In the genomic region with DNA sequence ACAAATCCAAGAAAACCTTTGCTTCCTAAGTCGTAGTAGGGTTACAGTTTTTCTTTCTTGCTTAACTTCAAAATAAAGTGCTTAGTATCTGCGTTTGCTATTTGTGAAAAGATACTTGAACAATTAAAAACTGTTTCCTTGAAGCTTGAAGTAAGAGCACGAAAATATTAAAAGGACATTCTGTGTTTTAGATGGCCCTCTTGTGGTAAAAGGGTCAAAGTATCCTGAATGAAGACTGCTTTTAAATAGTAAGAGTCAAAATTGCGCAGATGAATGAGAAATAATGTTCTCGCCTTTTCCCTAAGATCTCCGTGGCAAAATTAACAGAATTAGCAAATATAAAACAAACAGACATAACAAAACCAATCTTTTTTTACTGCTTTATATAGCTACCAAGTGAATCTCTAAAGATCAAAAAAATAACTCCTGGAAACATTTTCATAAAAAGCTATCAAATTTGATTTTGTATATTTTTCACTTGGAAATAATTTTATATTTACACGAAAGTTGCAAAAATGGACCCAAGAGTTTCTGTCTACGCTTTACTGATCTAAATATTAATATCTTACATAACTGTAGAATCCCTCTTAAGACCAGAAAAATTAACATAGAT, we compare ENCODE assay signal across 8 cellular contexts.
DNase-seq lines count a peak whose midpoint lies in the region; ATAC-seq and TF ChIP-seq lines count a peak whose summit lies in the region.

No MANE protein-coding gene starts in this region.

- H3K4me1 Mint-ChIP-seq in activated CD4-positive, alpha-beta memory T cell treated with anti-CD3 and anti-CD28 coated beads for 36 hours (ENCODE audit: low read depth) = peaks cover 66% of the 10 kb centered on the region
- peaks cover 53% of the 10 kb centered on the region for H3K4me1 Mint-ChIP-seq in activated CD4-positive, alpha-beta memory T cell treated with anti-CD3 and anti-CD28 coated beads, Interleukin-2, amount 10 ng/mL, durations not matched to agents 7 days and 5 days
- H3K4me1 Mint-ChIP-seq in T-helper 17 cell (peaks cover 50% of the 10 kb centered on the region), osteocyte (ENCODE audit: unreplicated experiment) (peaks cover 30% of the 10 kb centered on the region)

- peaks cover 22% of the 10 kb centered on the region for H3K36me3 Mint-ChIP-seq in activated CD4-positive, alpha-beta memory T cell treated with anti-CD3 and anti-CD28 coated beads for 36 hours
- peaks cover 38% of the 10 kb centered on the region for H3K36me3 Mint-ChIP-seq in activated CD4-positive, alpha-beta memory T cell treated with anti-CD3 and anti-CD28 coated beads, Interleukin-2, amount 10 ng/mL, durations not matched to agents 7 days and 5 days (ENCODE audit: low read depth)
- peaks cover 6% of the 10 kb centered on the region for H3K36me3 Mint-ChIP-seq in T-helper 17 cell (ENCODE audit: low read depth)
- H3K36me3 Mint-ChIP-seq in osteocyte (ENCODE audit: unreplicated experiment) = peaks cover 7% of the 10 kb centered on the region

- CTCF ChIA-PET in activated CD4-positive, alpha-beta memory T cell treated with anti-CD3 and anti-CD28 coated beads for 36 hours (lab: Charles Lee) = interaction anchor here (0.6 to 5.2 kb wide), 37 partner anchors 8 to 373 kb away, joined by 3 to 32 read pairs (median 3); partner anchors contain the start of gene MBNL1
- CTCF ChIA-PET in activated CD4-positive, alpha-beta memory T cell treated with anti-CD3 and anti-CD28 coated beads, Interleukin-2, amount 10 ng/mL, durations not matched to agents 7 days and 5 days (lab: Charles Lee) = interaction anchor here (0.6 to 3.8 kb wide), 4 partner anchors 11 to 1978 kb away, joined by 3 to 20 read pairs (median 6); no protein-coding TSS in a partner anchor

- intact Hi-C loops in activated CD4-positive, alpha-beta memory T cell treated with anti-CD3 and anti-CD28 coated beads for 36 hours (cut with micrococcal nuclease) = loop anchor here (1.0 to 2.0 kb wide), 3 partner anchors 175 to 372 kb away; partner anchors contain the start of gene MBNL1

- no peaks in the 10 kb centered on the region for H3K27me3 Mint-ChIP-seq in activated CD4-positive, alpha-beta memory T cell treated with anti-CD3 and anti-CD28 coated beads for 36 hours
- H3K27me3 Mint-ChIP-seq in activated CD4-positive, alpha-beta memory T cell treated with anti-CD3 and anti-CD28 coated beads, Interleukin-2, amount 10 ng/mL, durations not matched to agents 7 days and 5 days = no peaks in the 10 kb centered on the region
- H3K27me3 Mint-ChIP-seq in T-helper 17 cell = no peaks in the 10 kb centered on the region
- no peaks in the 10 kb centered on the region for H3K27me3 Mint-ChIP-seq in osteocyte (ENCODE audit: unreplicated experiment)

- POLR2A ChIA-PET in activated CD4-positive, alpha-beta memory T cell treated with anti-CD3 and anti-CD28 coated beads for 36 hours (lab: Charles Lee) = no interaction called here
- POLR2A ChIA-PET in activated CD4-positive, alpha-beta memory T cell treated with anti-CD3 and anti-CD28 coated beads, Interleukin-2, amount 10 ng/mL, durations not matched to agents 7 days and 5 days (lab: Charles Lee) = interaction anchor here (1.1 to 1.6 kb wide), 4 partner anchors 142 to 260 kb away, joined by 3 to 5 read pairs (median 3); partner anchors contain the start of gene MBNL1

- peak overlapping the region; percentile 25 for H3K27ac Mint-ChIP-seq in activated CD4-positive, alpha-beta memory T cell treated with anti-CD3 and anti-CD28 coated beads for 36 hours
- no peak overlapping the region for H3K27ac Mint-ChIP-seq in activated CD4-positive, alpha-beta memory T cell treated with anti-CD3 and anti-CD28 coated beads, Interleukin-2, amount 10 ng/mL, durations not matched to agents 7 days and 5 days
- H3K27ac Mint-ChIP-seq in T-helper 17 cell (peak overlapping the region; percentile 97), osteocyte (ENCODE audit: unreplicated experiment) (peak overlapping the region; percentile 29)

- H3K9me3 ChIP-seq in T-helper 17 cell (ENCODE audit: control insufficient read depth, low read length, poor library complexity, severe bottlenecking) = no peaks in the 10 kb centered on the region

- DNase-seq in activated CD4-positive, alpha-beta memory T cell treated with anti-CD3 and anti-CD28 coated beads for 36 hours = no peak
- no peak for DNase-seq in activated CD4-positive, alpha-beta memory T cell treated with anti-CD3 and anti-CD28 coated beads, Interleukin-2, amount 10 ng/mL, durations not matched to agents 7 days and 5 days
- DNase-seq in Kasumi-1 (lab: John Stamatoyannopoulos, UW) (peak; percentile 75 to 83), T-helper 17 cell (no peak), fibroblast of the aortic adventitia (ENCODE audit: low read depth) (peak; percentile 83), osteocyte (ENCODE audit: extremely low spot score, unreplicated experiment) (no peak)
- no peak for DNase-seq in activated CD4-positive, alpha-beta T cell treated with anti-CD3 and anti-CD28 coated beads for 1 hour

- ATAC-seq in T-helper 17 cell (peak; percentile 39), HG02610 (IDR thresholded peaks at IDR 0.05; ENCODE audit: unreplicated experiment) (no peak)

- H3K4me3 ChIP-seq in fibroblast of the aortic adventitia (ENCODE audit: low read depth, low read length) = no peak overlapping the region

- TF ChIP-seq CTCF in fibroblast of the aortic adventitia (IDR thresholded peaks at IDR 0.05; ENCODE audit: insufficient read depth, low read length) (peak; percentile 54), osteocyte (IDR thresholded peaks at IDR 0.05) (peak; percentile 76)

- no peaks in the 10 kb centered on the region for H3K9me3 Mint-ChIP-seq in activated CD4-positive, alpha-beta memory T cell treated with anti-CD3 and anti-CD28 coated beads for 36 hours
- H3K9me3 Mint-ChIP-seq in activated CD4-positive, alpha-beta memory T cell treated with anti-CD3 and anti-CD28 coated beads, Interleukin-2, amount 10 ng/mL, durations not matched to agents 7 days and 5 days = no peaks in the 10 kb centered on the region
- H3K9me3 Mint-ChIP-seq in osteocyte (ENCODE audit: unreplicated experiment) = no peaks in the 10 kb centered on the region

- no peak overlapping the region for H3K4me3 Mint-ChIP-seq in activated CD4-positive, alpha-beta memory T cell treated with anti-CD3 and anti-CD28 coated beads for 36 hours
- no peak overlapping the region for H3K4me3 Mint-ChIP-seq in activated CD4-positive, alpha-beta memory T cell treated with anti-CD3 and anti-CD28 coated beads, Interleukin-2, amount 10 ng/mL, durations not matched to agents 7 days and 5 days
- no peak overlapping the region for H3K4me3 Mint-ChIP-seq in T-helper 17 cell
- no peak overlapping the region for H3K4me3 Mint-ChIP-seq in osteocyte (ENCODE audit: unreplicated experiment)

Comparison
In these comparisons a context has a peak if more than half of its experiments do, and no peak if none do; other contexts are left out.
1. DNase-seq: peak in Kasumi-1 (2 of 2) and fibroblast of the aortic adventitia (single experiment); none in activated CD4-positive, alpha-beta memory T cell treated with anti-CD3 and anti-CD28 coated beads for 36 hours (single experiment), activated CD4-positive, alpha-beta memory T cell treated with anti-CD3 and anti-CD28 coated beads, Interleukin-2, amount 10 ng/mL, durations not matched to agents 7 days and 5 days (single experiment), T-helper 17 cell (0 of 3), osteocyte (single experiment) and activated CD4-positive, alpha-beta T cell treated with anti-CD3 and anti-CD28 coated beads for 1 hour (single experiment).